In genomic region chrX:102744307-102744706, GRCh38 we compare ENCODE assay signal across 31 cellular contexts.
"Had no signal": no experiment of that assay in that cellular context is flagged by ENCODE, and none has a peak within 500 bp of the region (broad histone marks: within the 10 kb centered on the region; RNA-seq: fewer than 3 reads in every experiment).

No MANE protein-coding gene starts in this region.

- DNase-seq: activated CD4-positive, alpha-beta T cell treated with anti-CD3 and anti-CD28 coated beads, Interleukin-2, amount 50 U/mL, for 1 hour; activated CD4-positive, CD25-positive, alpha-beta regulatory T cell treated with anti-CD3 and anti-CD28 coated beads, Interleukin-2, amount 50 U/mL, for 72 hours; activated naive CD8-positive, alpha-beta T cell treated with anti-CD3 and anti-CD28 coated beads for 36 hours; activated T-cell treated with anti-CD3 and anti-CD28 coated beads for 4 hours; cerebellar nuclear complex; effector memory CD8-positive, alpha-beta T cell; foreskin fibroblast; head of caudate nucleus; hippocampal formation; left cardiac atrium; mammary epithelial cell; ovary; retina; sigmoid colon; small intestine; stimulated activated CD4-positive, alpha-beta T cell treated with anti-CD3 and anti-CD28 coated beads, Interleukin-4, amount 100 ng/mL, for 24 hours; SW 1271; T1000; tibial artery; upper lobe of right lung; WERI-Rb-1 had no signal

- H3K4me3 Mint-ChIP-seq: activated naive CD8-positive, alpha-beta T cell treated with anti-CD3 and anti-CD28 coated beads for 36 hours had no signal

- ATAC-seq: effector memory CD8-positive, alpha-beta T cell; esophagus mucosa; left cardiac atrium; stimulated activated memory B cell treated with anti-CD40 and anti-IgM and Interleukin-4, amounts not matched to agents 10 μg/mL and 1 μg/mL and 100 μg/mL, for 72 hours; upper lobe of right lung had no signal

- H3K27ac Mint-ChIP-seq: activated naive CD8-positive, alpha-beta T cell treated with anti-CD3 and anti-CD28 coated beads for 36 hours; activated T-helper 2 cell treated with anti-CD3 and anti-CD28 coated beads, Interferon-gamma antibody, Interleukin-2, Interleukin-4, amounts not matched to agents 10 μg/mL and 5 μg/mL and 100 μg/mL, durations not matched to agents 14 hours and 24 hours and 36 hours; effector memory CD8-positive, alpha-beta T cell; progenitor cell of endocrine pancreas; stimulated activated memory B cell treated with anti-CD40 and anti-IgM and Interleukin-4, amounts not matched to agents 10 μg/mL and 1 μg/mL and 100 μg/mL, for 72 hours; T-helper 1 cell treated with Interleukin-12 subunit alpha and Interleukin-12 subunit beta and Interleukin-4 antibody, amounts not matched to agents 30 μg/mL and 1 μg/mL, for 36 hours had no signal

- H3K27me3 ChIP-seq: ascending aorta, cardiac muscle cell, ovary, sigmoid colon, suprapubic skin, tibial artery, upper lobe of right lung had no signal

- H3K9me3 Mint-ChIP-seq: activated naive CD8-positive, alpha-beta T cell treated with anti-CD3 and anti-CD28 coated beads for 36 hours; activated T-helper 2 cell treated with anti-CD3 and anti-CD28 coated beads, Interferon-gamma antibody, Interleukin-2, Interleukin-4, amounts not matched to agents 10 μg/mL and 5 μg/mL and 100 μg/mL, durations not matched to agents 14 hours and 24 hours and 36 hours; effector memory CD8-positive, alpha-beta T cell; stimulated activated memory B cell treated with anti-CD40 and anti-IgM and Interleukin-4, amounts not matched to agents 10 μg/mL and 1 μg/mL and 100 μg/mL, for 72 hours; T-helper 1 cell treated with Interleukin-12 subunit alpha and Interleukin-12 subunit beta and Interleukin-4 antibody, amounts not matched to agents 30 μg/mL and 1 μg/mL, for 36 hours had no signal

- H3K27ac ChIP-seq: ascending aorta, cardiac muscle cell, coronary artery, ovary, sigmoid colon, suprapubic skin, tibial artery, upper lobe of right lung, WERI-Rb-1 had no signal

- H3K4me3 ChIP-seq: ascending aorta, cardiac muscle cell, coronary artery, ovary, sigmoid colon, suprapubic skin, tibial artery, upper lobe of right lung had no signal

- H3K4me1 ChIP-seq: ascending aorta, upper lobe of right lung had no signal

- H3K36me3 Mint-ChIP-seq: brain; stimulated activated memory B cell treated with anti-CD40 and anti-IgM and Interleukin-4, amounts not matched to agents 10 μg/mL and 1 μg/mL and 100 μg/mL, for 72 hours had no signal

- H3K27me3 Mint-ChIP-seq: activated naive CD8-positive, alpha-beta T cell treated with anti-CD3 and anti-CD28 coated beads for 36 hours; brain; effector memory CD8-positive, alpha-beta T cell; progenitor cell of endocrine pancreas; stimulated activated memory B cell treated with anti-CD40 and anti-IgM and Interleukin-4, amounts not matched to agents 10 μg/mL and 1 μg/mL and 100 μg/mL, for 72 hours had no signal

- H3K4me1 Mint-ChIP-seq: stimulated activated memory B cell treated with anti-CD40 and anti-IgM and Interleukin-4, amounts not matched to agents 10 μg/mL and 1 μg/mL and 100 μg/mL, for 72 hours had no signal

- H3K36me3 ChIP-seq: ascending aorta, cardiac muscle cell, ovary, sigmoid colon, suprapubic skin, tibial artery, upper lobe of right lung, WERI-Rb-1 had no signal

- H3K9me3 ChIP-seq: ascending aorta, ovary, sigmoid colon, suprapubic skin, tibial artery, upper lobe of right lung had no signal
